Comparison of ENCODE assay signal across 7 cellular contexts in the genomic region with DNA sequence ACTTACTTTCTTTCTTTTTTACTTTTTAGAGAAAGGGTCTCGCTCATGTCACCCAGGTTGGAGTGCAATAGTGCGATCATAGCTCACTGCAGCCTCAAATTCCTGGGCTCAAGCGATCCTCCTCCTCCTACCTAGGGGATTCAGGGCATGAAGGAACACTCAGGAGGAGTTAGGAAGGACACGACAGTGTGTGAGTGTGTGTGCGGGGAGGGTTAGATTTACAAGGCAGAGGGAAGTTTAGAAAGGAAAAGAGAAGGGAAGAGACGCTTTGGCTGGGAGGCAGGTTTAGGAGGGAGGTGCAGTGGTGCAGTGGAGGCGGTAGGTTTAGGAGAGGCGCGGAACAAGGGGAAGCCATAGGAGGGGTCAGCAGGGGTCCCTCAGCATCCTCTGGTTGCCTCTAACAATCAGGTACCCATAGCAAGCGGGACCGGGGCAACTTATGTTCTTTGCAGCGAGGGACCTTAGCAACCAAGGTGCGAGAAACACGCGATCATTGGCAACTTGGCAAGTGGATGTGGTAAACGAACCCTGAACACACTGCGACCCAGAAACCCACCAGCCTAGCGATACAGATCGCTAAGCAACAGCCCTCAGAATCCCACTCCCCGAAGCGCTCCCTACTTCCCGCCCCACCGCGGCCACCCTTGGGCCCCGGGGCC. TPM values are rescaled to one million over a fixed set of nuclear protein-coding genes. Genes with fewer than 3 reads are reported as not detected.
DNase-seq lines count a peak whose midpoint lies in the region; ATAC-seq and TF ChIP-seq lines count a peak whose summit lies in the region.

No MANE protein-coding gene starts in this region.

- ATAC-seq in GM21786 (IDR thresholded peaks at IDR 0.05; ENCODE audit: unreplicated experiment) (peak; percentile 2), Panc1 (peak; percentile 0), HG02973 (IDR thresholded peaks at IDR 0.05; ENCODE audit: unreplicated experiment) (no peak), HG03521 (IDR thresholded peaks at IDR 0.05; ENCODE audit: unreplicated experiment) (no peak)
- peak in 1 of 2 donors; percentile 22 for ATAC-seq in naive thymus-derived CD8-positive, alpha-beta T cell

- peak overlapping the region; percentile 66 for H3K27ac ChIP-seq in Panc1 (ENCODE audit: low read length)

- H3K4me3 ChIP-seq in Panc1 (ENCODE audit: low read depth in 2 of 2, low read length in 2 of 2), result peak overlapping the region; percentile 55 to 75

- CTCF ChIA-PET in Panc1 (lab: Charles Lee), result no interaction called here

- no peak for TF ChIP-seq CTCF in Panc1 (IDR thresholded peaks at IDR 0.05)
- no peak for TF ChIP-seq CTCF in endothelial cell (IDR thresholded peaks at IDR 0.05; ENCODE audit: unreplicated experiment)

- H3K4me1 ChIP-seq in Panc1 (ENCODE audit: control insufficient read depth, insufficient read depth, low read length), result peaks cover 15% of the 10 kb centered on the region

- H3K4me3 Mint-ChIP-seq in endothelial cell (ENCODE audit: unreplicated experiment), result peak overlapping the region; percentile 89
- peak overlapping the region; percentile 86 to 100 (median 97) for H3K4me3 Mint-ChIP-seq in naive thymus-derived CD8-positive, alpha-beta T cell

- H3K27me3 Mint-ChIP-seq in endothelial cell (ENCODE audit: unreplicated experiment), result peaks cover 11% of the 10 kb centered on the region
- no peaks in the 10 kb centered on the region for H3K27me3 Mint-ChIP-seq in naive thymus-derived CD8-positive, alpha-beta T cell

- intact Hi-C loops in Panc1 (cut with micrococcal nuclease; ENCODE audit: unreplicated experiment), result loop anchor here (5.0 kb wide), 1 partner anchor 47 kb away; no protein-coding TSS in a partner anchor

- H3K36me3 Mint-ChIP-seq in endothelial cell (ENCODE audit: low read depth, unreplicated experiment), result peaks cover 4% of the 10 kb centered on the region
- peaks cover 0 to 10% (median 0%) of the 10 kb centered on the region in 3 donors for H3K36me3 Mint-ChIP-seq in naive thymus-derived CD8-positive, alpha-beta T cell

- no peaks in the 10 kb centered on the region for H3K9me3 Mint-ChIP-seq in endothelial cell (ENCODE audit: unreplicated experiment)
- no peaks in the 10 kb centered on the region for H3K9me3 Mint-ChIP-seq in naive thymus-derived CD8-positive, alpha-beta T cell

- no peaks in the 10 kb centered on the region for H3K36me3 ChIP-seq in Panc1 (ENCODE audit: control insufficient read depth, insufficient read depth, low read length)

- no TSS peak for BruUV-seq in Panc1 (replicated peaks; lab: Mats Ljungman, UMichigan)

- no peak for DNase-seq in Panc1 (ENCODE audit: low read depth, low spot score)
- no peak for DNase-seq in endothelial cell (ENCODE audit: low spot score)
- DNase-seq in naive thymus-derived CD8-positive, alpha-beta T cell, result no peak
- DNase-seq in SKM-1 (lab: John Stamatoyannopoulos, UW; ENCODE audit: unreplicated experiment), result no peak

- POLR2A ChIA-PET in Panc1 (lab: Charles Lee), result no interaction called here
- POLR2A ChIA-PET in naive thymus-derived CD8-positive, alpha-beta T cell (lab: Charles Lee), result no interaction called here

- H3K27ac Mint-ChIP-seq in endothelial cell (ENCODE audit: unreplicated experiment), result peak overlapping the region; percentile 71
- peak overlapping the region; percentile 93 to 100 (median 99) for H3K27ac Mint-ChIP-seq in naive thymus-derived CD8-positive, alpha-beta T cell

- in situ Hi-C loops in Panc1 (cut with HindIII; ENCODE audit: low pct_unique_long_range_greater_than_20kb, low sequenced_read_pairs), result no loop called here

- H3K9me3 ChIP-seq in Panc1 (ENCODE audit: control insufficient read depth, insufficient read depth, low read depth, low read length), result peaks cover 6% of the 10 kb centered on the region; the same call in 1 of the 2 replicates

- H3K4me1 Mint-ChIP-seq in endothelial cell (ENCODE audit: unreplicated experiment), result peaks cover 11% of the 10 kb centered on the region
- peaks cover 20 to 55% (median 51%) of the 10 kb centered on the region in 4 donors for H3K4me1 Mint-ChIP-seq in naive thymus-derived CD8-positive, alpha-beta T cell

- no peaks in the 10 kb centered on the region for H3K27me3 ChIP-seq in Panc1 (ENCODE audit: control insufficient read depth, insufficient read depth, low read length)

RNA-seq across cellular contexts. Expression of gene SIRT2, which starts 0.5 kb away (rescaled TPM):
- total RNA-seq in Panc1 (2021; ENCODE audit: unreplicated experiment), result 162 TPM
- polyA plus RNA-seq in Panc1 (2012; ENCODE audit: insufficient read length), result 240 TPM
- total RNA-seq in endothelial cell (ENCODE audit: unreplicated experiment), result 45.9 TPM
- total RNA-seq in naive thymus-derived CD8-positive, alpha-beta T cell, result 10 to 100 TPM; 46.0 to 50.7 TPM
- 10 to 100 TPM; 28.2 to 48.0 (median 33.5) TPM for polyA plus RNA-seq in naive thymus-derived CD8-positive, alpha-beta T cell

RNA-seq across cellular contexts. Expression of gene NFKBIB, which starts 0.9 kb away (rescaled TPM):
- 185 TPM for total RNA-seq in Panc1 (2021; ENCODE audit: unreplicated experiment)
- 222 TPM for polyA plus RNA-seq in Panc1 (2012; ENCODE audit: insufficient read length)
- total RNA-seq in endothelial cell (ENCODE audit: unreplicated experiment), result 16.9 TPM
- total RNA-seq in naive thymus-derived CD8-positive, alpha-beta T cell, result 10 to 100 TPM; 23.6 to 25.2 TPM
- polyA plus RNA-seq in naive thymus-derived CD8-positive, alpha-beta T cell, result 10 to 100 TPM in 1 of 3 donors, 1 to 10 TPM in 2; 7.9 to 12.9 (median 9.5) TPM

RNA-seq across cellular contexts. Expression of gene CCER2, which starts 13.1 kb away (rescaled TPM):
- total RNA-seq in Panc1 (2021; ENCODE audit: unreplicated experiment) (1.3 TPM), endothelial cell (ENCODE audit: unreplicated experiment) (0.87 TPM)
- 2.1 TPM for polyA plus RNA-seq in Panc1 (2012; ENCODE audit: insufficient read length)
- 1 to 10 TPM; 1.6 to 2.7 TPM for total RNA-seq in naive thymus-derived CD8-positive, alpha-beta T cell
- not detected for polyA plus RNA-seq in naive thymus-derived CD8-positive, alpha-beta T cell

RNA-seq across cellular contexts. Expression of gene RINL, which starts 20.8 kb away (rescaled TPM):
- total RNA-seq in Panc1 (2021; ENCODE audit: unreplicated experiment) (1.3 TPM), endothelial cell (ENCODE audit: unreplicated experiment) (5.6 TPM)
- polyA plus RNA-seq in Panc1 (2012; ENCODE audit: insufficient read length), result 1.6 TPM
- 10 to 100 TPM; 52.9 to 55.0 TPM for total RNA-seq in naive thymus-derived CD8-positive, alpha-beta T cell
- polyA plus RNA-seq in naive thymus-derived CD8-positive, alpha-beta T cell, result 10 to 100 TPM; 29.9 to 64.7 (median 40.5) TPM

RNA-seq across cellular contexts. Expression of gene SARS2, which starts 31.6 kb away (rescaled TPM):
- 186 TPM for total RNA-seq in Panc1 (2021; ENCODE audit: unreplicated experiment)
- polyA plus RNA-seq in Panc1 (2012; ENCODE audit: insufficient read length), result 160 TPM
- total RNA-seq in endothelial cell (ENCODE audit: unreplicated experiment), result 36.7 TPM
- total RNA-seq in naive thymus-derived CD8-positive, alpha-beta T cell, result 10 to 100 TPM; 31.5 to 31.8 TPM
- polyA plus RNA-seq in naive thymus-derived CD8-positive, alpha-beta T cell, result 10 to 100 TPM in 2 of 3 donors, 1 to 10 TPM in 1; 8.8 to 14.9 (median 14.3) TPM

Comparison
In these comparisons a context has a peak if more than half of its experiments do, and no peak if none do; other contexts are left out.
1. ATAC-seq: peak in GM21786 (single experiment) and Panc1 (single experiment); none in HG02973 (single experiment) and HG03521 (single experiment).